In genomic region chr12:106025129-106025528, GRCh38 we compare ENCODE assay signal across 25 cellular contexts.
"Had no signal": no experiment of that assay in that cellular context is flagged by ENCODE, and none has a peak within 500 bp of the region (broad histone marks: within the 10 kb centered on the region; RNA-seq: fewer than 3 reads in every experiment).

No MANE protein-coding gene starts in this region.

- H3K4me1 ChIP-seq: gastroesophageal sphincter, neural progenitor cell, parathyroid adenoma, transverse colon had no signal

- ATAC-seq: effector memory CD8-positive, alpha-beta T cell; gastroesophageal sphincter; left lobe of liver; mucosa of descending colon; natural killer cell treated with Interleukin-12 subunit alpha and Interleukin-12 subunit beta and Interleukin-15 and Interleukin-18, amount 100 ng/mL, for 72 hours; sciatic nerve; stimulated activated naive CD8-positive, alpha-beta T cell treated with anti-CD3 and anti-CD28 coated beads, Interleukin-15, amount 100 ng/mL, for 72 hours had no signal

- H2AFZ ChIP-seq: neural progenitor cell, parathyroid adenoma had no signal

- H3K27me3 ChIP-seq: gastroesophageal sphincter, neural progenitor cell, suprapubic skin, transverse colon, vagina had no signal

- H3K9ac ChIP-seq: neural progenitor cell, parathyroid adenoma had no signal

- H3K9me3 ChIP-seq: gastroesophageal sphincter, mucosa of descending colon, suprapubic skin, transverse colon, vagina had no signal

- DNase-seq: effector memory CD8-positive, alpha-beta T cell; foreskin fibroblast; hypothalamus; immature natural killer cell; kidney; mucosa of descending colon; naive B cell; stimulated activated CD4-positive, alpha-beta T cell treated with anti-CD3 and anti-CD28 coated beads, Interleukin-12 subunit alpha, Interleukin-12 subunit beta, amount 100 ng/mL, for 4 hours; stimulated activated CD4-positive, alpha-beta T cell treated with anti-CD3 and anti-CD28 coated beads, Interleukin-1b, Interleukin-23, amount 100 ng/mL, for 48 hours; stimulated activated CD4-positive, alpha-beta T cell treated with anti-CD3 and anti-CD28 coated beads, Interleukin-4, amount 100 ng/mL, for 1 hour; stimulated activated CD8-positive, alpha-beta memory T cell treated with anti-CD3 and anti-CD28 coated beads, Interleukin-4, amount 100 ng/mL, for 48 hours; stimulated activated naive CD4-positive, alpha-beta T cell; stimulated activated naive CD8-positive, alpha-beta T cell treated with anti-CD3 and anti-CD28 coated beads, Interleukin-15, amount 100 ng/mL, for 72 hours; transverse colon had no signal

- H3K4me2 ChIP-seq: neural progenitor cell, smooth muscle cell had no signal

- H3K36me3 ChIP-seq: gastroesophageal sphincter, neural progenitor cell, suprapubic skin, transverse colon, vagina had no signal

- H3K27ac ChIP-seq: coronary artery, gastroesophageal sphincter, neural progenitor cell, parathyroid adenoma, suprapubic skin, transverse colon, vagina had no signal

- H3K4me3 ChIP-seq: coronary artery, gastroesophageal sphincter, lung, mucosa of descending colon, neural progenitor cell, smooth muscle cell, suprapubic skin, transverse colon, vagina had no signal

- H3K79me2 ChIP-seq: parathyroid adenoma had no signal
